Comparison of ENCODE assay signal across 15 cellular contexts in the genomic region with DNA sequence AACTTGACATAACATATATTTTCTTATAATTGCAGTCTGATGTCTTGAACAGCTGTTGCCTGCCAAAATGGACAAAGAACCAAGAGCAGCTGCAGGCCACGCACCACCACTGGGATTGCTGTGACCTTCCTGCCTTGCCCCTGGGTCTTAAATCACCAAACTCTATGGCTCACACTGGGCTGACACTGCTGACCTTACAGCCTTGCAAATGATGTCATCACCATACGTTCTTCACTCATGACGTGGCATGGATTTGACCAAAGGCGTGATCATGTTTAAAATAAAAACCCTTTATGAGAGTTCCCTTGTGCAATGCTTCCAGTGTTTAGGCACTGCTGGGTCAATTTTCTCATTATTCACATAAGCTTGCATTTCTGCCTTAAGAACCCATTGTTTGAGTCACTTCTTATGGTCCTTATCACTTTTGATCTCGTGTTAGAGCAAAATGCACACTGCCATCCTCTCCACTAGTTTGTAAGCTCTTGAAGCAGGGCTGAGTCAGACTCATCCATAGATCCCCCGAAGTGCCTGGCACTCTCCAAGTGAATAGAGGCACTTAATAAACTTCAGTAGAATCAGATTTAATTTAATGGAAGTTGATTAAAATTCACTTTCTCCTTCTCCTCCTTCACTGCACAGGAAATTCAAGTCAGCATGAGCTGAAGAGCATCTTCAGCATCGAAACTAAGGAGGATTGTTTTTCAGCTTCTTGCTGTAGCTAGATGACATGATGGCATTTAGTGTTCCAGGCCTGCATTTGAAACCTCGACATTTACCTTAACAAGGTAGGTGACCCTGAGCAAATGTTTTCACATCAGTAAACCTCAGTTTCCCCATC.
DNase-seq lines count a peak whose midpoint lies in the region; FAIRE-seq and TF ChIP-seq lines count a peak whose summit lies in the region.
"Had no signal": no experiment of that assay in that cellular context is flagged by ENCODE, and none has a peak within 500 bp of the region (broad histone marks: within the 10 kb centered on the region; RNA-seq: fewer than 3 reads in every experiment).

No MANE protein-coding gene starts in this region.

- H3K4ac ChIP-seq in mesenchymal stem cell (ENCODE audit: low read depth in 1 of 2, low read length in 2 of 2) (no peak overlapping the region), neuronal stem cell (ENCODE audit: low read length) (no peak overlapping the region)

- H2AK5ac ChIP-seq in mesenchymal stem cell (ENCODE audit: low read length, severe bottlenecking) (no peak overlapping the region), neuronal stem cell (ENCODE audit: low read depth, low read length) (no peak overlapping the region)

- H3K4me3 Mint-ChIP-seq in activated naive CD8-positive, alpha-beta T cell treated with anti-CD3 and anti-CD28 coated beads for 36 hours = no peak overlapping the region
- H3K4me3 Mint-ChIP-seq: activated T-helper 17 cell treated with anti-CD3 and anti-CD28 coated beads, Interleukin-2, amount 50 U/mL, for 72 hours had no signal

- 31% methylated on average over 7 of the region's 8 CpGs for WGBS in mesenchymal stem cell
- WGBS in neuronal stem cell (ENCODE audit: extremely low coverage in 2 of 2, insufficient read length in 2 of 2, insufficient replicate concordance in 1 of 2), 2 donors = no CpG with 5 or more reads among the region's 8 CpGs

- peaks cover 8% of the 10 kb centered on the region for H3K9me3 Mint-ChIP-seq in activated naive CD8-positive, alpha-beta T cell treated with anti-CD3 and anti-CD28 coated beads for 36 hours
- H3K9me3 Mint-ChIP-seq: activated T-helper 17 cell treated with anti-CD3 and anti-CD28 coated beads, Interleukin-2, amount 50 U/mL, for 72 hours had no signal

- peaks cover 24% of the 10 kb centered on the region for H3K4me1 Mint-ChIP-seq in activated naive CD8-positive, alpha-beta T cell treated with anti-CD3 and anti-CD28 coated beads for 36 hours
- H3K4me1 Mint-ChIP-seq: activated T-helper 17 cell treated with anti-CD3 and anti-CD28 coated beads, Interleukin-2, amount 50 U/mL, for 72 hours had no signal

- H2BK5ac ChIP-seq in mesenchymal stem cell (ENCODE audit: low read depth, low read length, poor library complexity, severe bottlenecking) = no peak overlapping the region
- H2BK5ac ChIP-seq in neuronal stem cell (ENCODE audit: low read length) = no peak overlapping the region

- H3K14ac ChIP-seq in mesenchymal stem cell (ENCODE audit: low read length in 2 of 2) = no peak overlapping the region
- H3K14ac ChIP-seq in neuronal stem cell (ENCODE audit: low read length) = no peak overlapping the region

- FAIRE-seq in frontal cortex (lab: Jason Lieb, UNC) = no peak
- no peak for FAIRE-seq in D721Med (lab: Jason Lieb, UNC)

- no peaks in the 10 kb centered on the region for H3K27me3 ChIP-seq in mesenchymal stem cell (ENCODE audit: control insufficient read depth in 1 of 2, insufficient read depth in 1 of 2, low read length in 2 of 2)
- H3K27me3 ChIP-seq in neuronal stem cell (ENCODE audit: control insufficient read depth in 3 of 3, insufficient read depth in 3 of 3, low read depth in 1 of 3, low read length in 3 of 3) = no peaks in the 10 kb centered on the region
- H3K27me3 ChIP-seq: cardiac muscle cell, hepatocyte had no signal

- DNase-seq in EL (peak; percentile 81), HS-5 (ENCODE audit: low read depth) (peak; percentile 70), mesenchymal stem cell (peak; percentile 85), frontal cortex (ENCODE audit: low spot score in 2 of 2) (no peak), neuronal stem cell (ENCODE audit: low spot score) (no peak), caudate nucleus (lab: John Stamatoyannopoulos, UW) (no peak), D721Med (ENCODE audit: insufficient read length, low spot score) (no peak)
- DNase-seq in activated naive CD8-positive, alpha-beta T cell treated with anti-CD3 and anti-CD28 coated beads for 36 hours = no peak
- DNase-seq: Caco-2, left ventricle myocardium superior, NCI-H2107, occipital lobe had no signal

- no peaks in the 10 kb centered on the region for H3K36me3 ChIP-seq in mesenchymal stem cell (ENCODE audit: control insufficient read depth in 1 of 2, insufficient read depth in 2 of 2, low read depth in 1 of 2, low read length in 2 of 2)
- peaks cover 0 to 6% of the 10 kb centered on the region in 2 donors for H3K36me3 ChIP-seq in neuronal stem cell (replicated peaks in 1 of 2; ENCODE audit: control insufficient read depth in 2 of 2, insufficient read depth in 2 of 2, low read length in 2 of 2)
- H3K36me3 ChIP-seq: cardiac muscle cell had no signal

- H3K4me3 ChIP-seq in mesenchymal stem cell (ENCODE audit: insufficient read depth in 1 of 2, low read depth in 1 of 2, low read length in 2 of 2) = no peak overlapping the region
- H3K4me3 ChIP-seq in neuronal stem cell (ENCODE audit: low read length in 2 of 2) = no peak overlapping the region
- H3K4me3 ChIP-seq: cardiac muscle cell, hepatocyte had no signal

- no peak overlapping the region for H3K9ac ChIP-seq in mesenchymal stem cell (ENCODE audit: low read length)
- H3K9ac ChIP-seq in neuronal stem cell (ENCODE audit: low read depth, low read length, poor library complexity) = no peak overlapping the region

- H3K36me3 Mint-ChIP-seq in activated naive CD8-positive, alpha-beta T cell treated with anti-CD3 and anti-CD28 coated beads for 36 hours = peaks cover 19% of the 10 kb centered on the region

- peaks cover 2% of the 10 kb centered on the region for H3K4me1 ChIP-seq in mesenchymal stem cell (ENCODE audit: control insufficient read depth, insufficient read depth, low read depth, low read length)
- H3K4me1 ChIP-seq in neuronal stem cell (ENCODE audit: control insufficient read depth in 2 of 2, insufficient read depth in 1 of 2, low read depth in 1 of 2, low read length in 2 of 2) = peaks cover 0 to 4% of the 10 kb centered on the region in 2 donors

- H3K23ac ChIP-seq in mesenchymal stem cell (ENCODE audit: low read length in 2 of 2) (no peak overlapping the region), neuronal stem cell (ENCODE audit: low read depth, low read length, poor library complexity) (no peak overlapping the region)

- no peak overlapping the region for H2BK12ac ChIP-seq in mesenchymal stem cell (ENCODE audit: low read length in 2 of 2)
- no peak overlapping the region for H2BK12ac ChIP-seq in neuronal stem cell (ENCODE audit: low read length)

- no peak for TF ChIP-seq CTCF in D721Med (IDR thresholded peaks at IDR 0.05; ENCODE audit: insufficient read depth, missing control alignments)

- H3K18ac ChIP-seq in mesenchymal stem cell (ENCODE audit: low read depth in 1 of 2, low read length in 2 of 2) = no peak overlapping the region
- H3K18ac ChIP-seq in neuronal stem cell (ENCODE audit: low read length) = no peak overlapping the region

- H2AFZ ChIP-seq in mesenchymal stem cell (ENCODE audit: low read depth, low read length) (no peak overlapping the region), neuronal stem cell (ENCODE audit: low read length) (no peak overlapping the region)
- H2AFZ ChIP-seq: hepatocyte had no signal

- H2BK15ac ChIP-seq in mesenchymal stem cell (ENCODE audit: low read depth, poor library complexity, severe bottlenecking) (no peak overlapping the region), neuronal stem cell (ENCODE audit: low read length) (no peak overlapping the region)

- H3K27me3 Mint-ChIP-seq in activated naive CD8-positive, alpha-beta T cell treated with anti-CD3 and anti-CD28 coated beads for 36 hours = no peaks in the 10 kb centered on the region
- H3K27me3 Mint-ChIP-seq: activated T-helper 17 cell treated with anti-CD3 and anti-CD28 coated beads, Interleukin-2, amount 50 U/mL, for 72 hours had no signal

- peaks cover 3% of the 10 kb centered on the region for H3K9me3 ChIP-seq in mesenchymal stem cell (ENCODE audit: control insufficient read depth, low read length)
- peaks cover 3 to 5% of the 10 kb centered on the region in 2 donors for H3K9me3 ChIP-seq in neuronal stem cell (replicated peaks in 1 of 2; ENCODE audit: control insufficient read depth in 2 of 2, insufficient read depth in 1 of 2, low read depth in 1 of 2, low read length in 2 of 2)

- no peak overlapping the region for H4K8ac ChIP-seq in mesenchymal stem cell (ENCODE audit: low read length)
- H4K8ac ChIP-seq in neuronal stem cell (ENCODE audit: low read depth, low read length) = no peak overlapping the region

- H3K27ac ChIP-seq in mesenchymal stem cell (ENCODE audit: low read length, poor library complexity, severe bottlenecking) = no peak overlapping the region
- no peak overlapping the region for H3K27ac ChIP-seq in neuronal stem cell (replicated peaks; ENCODE audit: low read length)
- H3K27ac ChIP-seq in caudate nucleus (ENCODE audit: low read depth, low read length) = no peak overlapping the region
- H3K27ac ChIP-seq: cardiac muscle cell, hepatocyte had no signal

- H4K91ac ChIP-seq in mesenchymal stem cell (ENCODE audit: low read length) (no peak overlapping the region), neuronal stem cell (ENCODE audit: low read depth, low read length, poor library complexity) (no peak overlapping the region)

- peak overlapping the region; percentile 27 for H3K27ac Mint-ChIP-seq in activated naive CD8-positive, alpha-beta T cell treated with anti-CD3 and anti-CD28 coated beads for 36 hours
- H3K27ac Mint-ChIP-seq: activated T-helper 17 cell treated with anti-CD3 and anti-CD28 coated beads, Interleukin-2, amount 50 U/mL, for 72 hours had no signal

- no peak overlapping the region for H2BK120ac ChIP-seq in mesenchymal stem cell (ENCODE audit: low read depth, low read length)
- H2BK120ac ChIP-seq in neuronal stem cell (ENCODE audit: low read depth, low read length) = no peak overlapping the region

- no peaks in the 10 kb centered on the region for H3K79me1 ChIP-seq in mesenchymal stem cell (replicated peaks; ENCODE audit: low read length, poor library complexity, severe bottlenecking)
- no peaks in the 10 kb centered on the region for H3K79me1 ChIP-seq in neuronal stem cell (ENCODE audit: low read depth, low read length)

- H3K4me2 ChIP-seq in mesenchymal stem cell (ENCODE audit: low read length, poor library complexity, severe bottlenecking) (no peak overlapping the region), neuronal stem cell (ENCODE audit: insufficient read depth, low read length, poor library complexity, severe bottlenecking) (no peak overlapping the region)
- H3K4me2 ChIP-seq: hepatocyte had no signal

Comparison
In these comparisons a context has a peak if more than half of its experiments do, and no peak if none do; other contexts are left out.
1. DNase-seq: peak in EL (single experiment), HS-5 (single experiment) and mesenchymal stem cell (single experiment); none in activated naive CD8-positive, alpha-beta T cell treated with anti-CD3 and anti-CD28 coated beads for 36 hours (single experiment), frontal cortex (0 of 2), neuronal stem cell (single experiment), caudate nucleus (0 of 61) and D721Med (single experiment).